8 cellular contexts compared by ENCODE assay signal in the genomic region with DNA sequence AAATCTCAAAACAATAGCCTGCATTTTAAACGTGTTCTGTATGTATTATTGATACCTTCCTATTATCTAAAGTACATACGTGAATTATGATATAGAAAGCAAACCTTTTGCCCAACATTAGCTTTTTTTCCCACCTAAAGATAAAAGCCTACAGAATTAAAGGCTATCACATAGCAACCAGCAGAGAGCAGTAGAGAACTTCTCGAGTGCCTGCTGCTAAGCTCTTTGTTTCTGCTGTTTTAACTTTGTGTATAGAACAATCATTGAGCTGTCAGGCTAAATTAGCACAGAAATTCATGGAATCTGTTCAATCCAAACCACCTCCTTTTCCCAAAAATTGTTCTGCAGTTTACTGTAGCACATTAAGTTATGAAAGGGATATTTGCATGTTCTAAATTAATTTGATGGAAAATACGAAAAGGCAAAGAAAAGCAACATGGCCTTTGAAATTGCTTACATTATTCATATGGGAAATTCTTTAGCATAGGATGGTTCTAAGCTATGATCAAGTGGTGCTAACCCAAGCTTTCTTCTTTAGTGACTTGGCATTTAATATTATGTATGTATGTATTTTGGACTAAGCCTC.
A peak's percentile ranks its signal among the peaks of the same experiment; 100 is the strongest.
DNase-seq lines count a peak whose midpoint lies in the region; ATAC-seq, FAIRE-seq and TF ChIP-seq lines count a peak whose summit lies in the region.

No MANE protein-coding gene starts in this region.

- no peak for DNase-seq in left ventricle myocardium inferior
- no peak for DNase-seq in right cardiac atrium
- peak; percentile 53 for DNase-seq in MM.1S
- peak; percentile 24 for DNase-seq in astrocyte (ENCODE audit: low read depth)
- no peak for DNase-seq in NK-92 treated with Interleukin-12 subunit alpha and Interleukin-12 subunit beta, amount 100 ng/mL, for 24 hours (lab: John Stamatoyannopoulos, UW)
- no peak for DNase-seq in stimulated activated CD4-positive, alpha-beta T cell treated with anti-CD3 and anti-CD28 coated beads, Interleukin-2, amount 100 ng/mL, for 24 hours
- no peak for DNase-seq in NCI-H2227 (lab: John Stamatoyannopoulos, UW; ENCODE audit: unreplicated experiment)

- H3K4me1 ChIP-seq in left ventricle myocardium inferior (no peaks in the 10 kb centered on the region), right cardiac atrium (ENCODE audit: control insufficient read depth, insufficient read depth, low read length) (no peaks in the 10 kb centered on the region), MM.1S (ENCODE audit: low read length) (no peaks in the 10 kb centered on the region), astrocyte (ENCODE audit: insufficient read depth, low read length) (no peaks in the 10 kb centered on the region), liver (ENCODE audit: control insufficient read depth in 4 of 4, insufficient read depth in 4 of 4, low read length in 3 of 4) (no peaks in the 10 kb centered on the region)

- peaks cover 2% of the 10 kb centered on the region for H3K9me3 Mint-ChIP-seq in astrocyte (ENCODE audit: unreplicated experiment)

- no peaks in the 10 kb centered on the region for H3K27me3 ChIP-seq in left ventricle myocardium inferior (ENCODE audit: low read depth)
- no peaks in the 10 kb centered on the region for H3K27me3 ChIP-seq in right cardiac atrium (ENCODE audit: control insufficient read depth, insufficient read depth)
- H3K27me3 ChIP-seq in MM.1S (replicated peaks; ENCODE audit: insufficient read depth, low read length), result no peaks in the 10 kb centered on the region
- H3K27me3 ChIP-seq in astrocyte (ENCODE audit: insufficient read depth, low read length), result no peaks in the 10 kb centered on the region
- peaks cover 0 to 9% (median 0%) of the 10 kb centered on the region in 4 donors for H3K27me3 ChIP-seq in liver (ENCODE audit: control insufficient read depth in 4 of 4, insufficient read depth in 4 of 4, low read length in 3 of 4)

- H3K4me3 ChIP-seq in left ventricle myocardium inferior, result no peak overlapping the region
- no peak overlapping the region for H3K4me3 ChIP-seq in right cardiac atrium (ENCODE audit: low read length)
- no peak overlapping the region for H3K4me3 ChIP-seq in MM.1S (ENCODE audit: low read length)
- H3K4me3 ChIP-seq in astrocyte (ENCODE audit: insufficient read depth, low read depth, low read length), result no peak overlapping the region
- no peak overlapping the region for H3K4me3 ChIP-seq in liver (ENCODE audit: low read depth in 1 of 3, low read length in 3 of 3)

- no peak overlapping the region for H3K4me3 Mint-ChIP-seq in astrocyte (ENCODE audit: unreplicated experiment)

- intact Hi-C loops in left ventricle myocardium inferior (cut with micrococcal nuclease), result no loop called here
- intact Hi-C loops in right cardiac atrium (cut with DNase I), result no loop called here

- WGBS in right cardiac atrium, result 25% methylated on average over 4 of the region's 4 CpGs
- 25% methylated on average over 4 of the region's 4 CpGs for WGBS in liver

- no peaks in the 10 kb centered on the region for H3K36me3 ChIP-seq in left ventricle myocardium inferior
- no peaks in the 10 kb centered on the region for H3K36me3 ChIP-seq in MM.1S (replicated peaks; ENCODE audit: insufficient read depth, low read length)
- no peaks in the 10 kb centered on the region for H3K36me3 ChIP-seq in astrocyte (ENCODE audit: insufficient read depth, low read length)
- H3K36me3 ChIP-seq in liver (ENCODE audit: control insufficient read depth in 4 of 4, insufficient read depth in 3 of 4, low read depth in 1 of 4, low read length in 3 of 4), result no peaks in the 10 kb centered on the region

- no peaks in the 10 kb centered on the region for H3F3A ChIP-seq in MM.1S (ENCODE audit: insufficient read depth, low read length)

- ATAC-seq in right cardiac atrium, result no peak

- peaks cover 4% of the 10 kb centered on the region for H3K4me1 Mint-ChIP-seq in astrocyte (ENCODE audit: low read depth, unreplicated experiment)

- H3K4me2 ChIP-seq in MM.1S (ENCODE audit: low read depth, low read length) (no peak overlapping the region), astrocyte (ENCODE audit: low read length) (no peak overlapping the region)

- H3K79me2 ChIP-seq in MM.1S (ENCODE audit: low read length) (no peaks in the 10 kb centered on the region), astrocyte (ENCODE audit: insufficient read depth, low read length) (no peaks in the 10 kb centered on the region)

- H4K20me1 ChIP-seq in MM.1S (ENCODE audit: insufficient read depth, low read length), result no peaks in the 10 kb centered on the region
- no peaks in the 10 kb centered on the region for H4K20me1 ChIP-seq in astrocyte (ENCODE audit: insufficient read depth, low read length)

- H2AFZ ChIP-seq in MM.1S (ENCODE audit: low read length) (no peak overlapping the region), astrocyte (ENCODE audit: low read depth, low read length) (no peak overlapping the region)

- H3K36me3 Mint-ChIP-seq in astrocyte (ENCODE audit: low read depth, unreplicated experiment), result no peaks in the 10 kb centered on the region

- no peaks in the 10 kb centered on the region for H3K27me3 Mint-ChIP-seq in astrocyte (ENCODE audit: low read depth, unreplicated experiment)

- H3K9me2 ChIP-seq in MM.1S (replicated peaks; ENCODE audit: insufficient read depth, low read length), result no peaks in the 10 kb centered on the region

- peak; percentile 58 for FAIRE-seq in astrocyte (lab: Jason Lieb, UNC)

- no peak overlapping the region for H3K27ac Mint-ChIP-seq in astrocyte (ENCODE audit: unreplicated experiment)

- peak; percentile 72 to 78 for TF ChIP-seq RAD21 in liver (IDR thresholded peaks at IDR 0.05)

- H3K9ac ChIP-seq in MM.1S (ENCODE audit: low read length), result no peak overlapping the region
- H3K9ac ChIP-seq in astrocyte (ENCODE audit: low read length), result no peak overlapping the region
- no peak overlapping the region for H3K9ac ChIP-seq in liver (ENCODE audit: low read depth in 1 of 2, low read length in 2 of 2)

- H3K9me3 ChIP-seq in left ventricle myocardium inferior (replicated peaks), result peaks cover 15% of the 10 kb centered on the region
- H3K9me3 ChIP-seq in right cardiac atrium (ENCODE audit: control insufficient read depth, low read length), result no peaks in the 10 kb centered on the region
- no peaks in the 10 kb centered on the region for H3K9me3 ChIP-seq in MM.1S (replicated peaks; ENCODE audit: insufficient read depth, low read length)
- no peaks in the 10 kb centered on the region for H3K9me3 ChIP-seq in astrocyte (ENCODE audit: insufficient read depth, low read depth, low read length)
- no peaks in the 10 kb centered on the region for H3K9me3 ChIP-seq in liver (ENCODE audit: control insufficient read depth in 4 of 4, low read length in 3 of 4)

- TF ChIP-seq CTCF in left ventricle myocardium inferior (IDR thresholded peaks at IDR 0.05; ENCODE audit: borderline replicate concordance), result peak; percentile 70
- peak; percentile 75 for TF ChIP-seq CTCF in MM.1S (IDR thresholded peaks at IDR 0.05; ENCODE audit: low read length)
- TF ChIP-seq CTCF in astrocyte (IDR thresholded peaks at IDR 0.05; ENCODE audit: insufficient read depth, low read depth, low read length), result peak; percentile 92
- TF ChIP-seq CTCF in liver (IDR thresholded peaks at IDR 0.05; ENCODE audit: low read depth, low read length, missing input control), result peak; percentile 49

- H3K27ac ChIP-seq in left ventricle myocardium inferior (replicated peaks) (no peak overlapping the region), right cardiac atrium (ENCODE audit: low read length) (no peak overlapping the region), MM.1S (ENCODE audit: low read length) (no peak overlapping the region), astrocyte (ENCODE audit: low read depth, low read length) (no peak overlapping the region), liver (ENCODE audit: low read depth in 1 of 2, low read length in 2 of 2) (no peak overlapping the region)

TF ChIP-seq in liver, 16 proteins besides CTCF, POLR2A, EP300 and RAD21 (continues in another document):
- TF ChIP-seq, protein P1, sequence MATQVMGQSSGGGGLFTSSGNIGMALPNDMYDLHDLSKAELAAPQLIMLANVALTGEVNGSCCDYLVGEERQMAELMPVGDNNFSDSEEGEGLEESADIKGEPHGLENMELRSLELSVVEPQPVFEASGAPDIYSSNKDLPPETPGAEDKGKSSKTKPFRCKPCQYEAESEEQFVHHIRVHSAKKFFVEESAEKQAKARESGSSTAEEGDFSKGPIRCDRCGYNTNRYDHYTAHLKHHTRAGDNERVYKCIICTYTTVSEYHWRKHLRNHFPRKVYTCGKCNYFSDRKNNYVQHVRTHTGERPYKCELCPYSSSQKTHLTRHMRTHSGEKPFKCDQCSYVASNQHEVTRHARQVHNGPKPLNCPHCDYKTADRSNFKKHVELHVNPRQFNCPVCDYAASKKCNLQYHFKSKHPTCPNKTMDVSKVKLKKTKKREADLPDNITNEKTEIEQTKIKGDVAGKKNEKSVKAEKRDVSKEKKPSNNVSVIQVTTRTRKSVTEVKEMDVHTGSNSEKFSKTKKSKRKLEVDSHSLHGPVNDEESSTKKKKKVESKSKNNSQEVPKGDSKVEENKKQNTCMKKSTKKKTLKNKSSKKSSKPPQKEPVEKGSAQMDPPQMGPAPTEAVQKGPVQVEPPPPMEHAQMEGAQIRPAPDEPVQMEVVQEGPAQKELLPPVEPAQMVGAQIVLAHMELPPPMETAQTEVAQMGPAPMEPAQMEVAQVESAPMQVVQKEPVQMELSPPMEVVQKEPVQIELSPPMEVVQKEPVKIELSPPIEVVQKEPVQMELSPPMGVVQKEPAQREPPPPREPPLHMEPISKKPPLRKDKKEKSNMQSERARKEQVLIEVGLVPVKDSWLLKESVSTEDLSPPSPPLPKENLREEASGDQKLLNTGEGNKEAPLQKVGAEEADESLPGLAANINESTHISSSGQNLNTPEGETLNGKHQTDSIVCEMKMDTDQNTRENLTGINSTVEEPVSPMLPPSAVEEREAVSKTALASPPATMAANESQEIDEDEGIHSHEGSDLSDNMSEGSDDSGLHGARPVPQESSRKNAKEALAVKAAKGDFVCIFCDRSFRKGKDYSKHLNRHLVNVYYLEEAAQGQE (IDR thresholded peaks at IDR 0.05), result no peak
- TF ChIP-seq YY1 (IDR thresholded peaks at IDR 0.05) (no peak), FOXA1 (IDR thresholded peaks at IDR 0.05) (no peak), HNF4A (conservative IDR thresholded peaks at IDR 0.05) (no peak), JUND (IDR thresholded peaks at IDR 0.05) (no peak), RXRA (IDR thresholded peaks at IDR 0.05) (no peak), FOXA2 (IDR thresholded peaks at IDR 0.05) (no peak), TAF1 (conservative IDR thresholded peaks at IDR 0.05) (no peak)

Comparison
In these comparisons a context has a peak if more than half of its experiments do, and no peak if none do; other contexts are left out.
1. DNase-seq: peak in MM.1S (single experiment) and astrocyte (single experiment); none in left ventricle myocardium inferior (single experiment), right cardiac atrium (0 of 3), NK-92 treated with Interleukin-12 subunit alpha and Interleukin-12 subunit beta, amount 100 ng/mL, for 24 hours (single experiment), stimulated activated CD4-positive, alpha-beta T cell treated with anti-CD3 and anti-CD28 coated beads, Interleukin-2, amount 100 ng/mL, for 24 hours (0 of 2) and NCI-H2227 (single experiment).
2. Peak in every context shown above with its lines, with median percentiles within 50 percentile points of each other: CTCF ChIP-seq.